Comparison of ENCODE assay signal across 8 cellular contexts in genomic region chr3:40179016-40179415, GRCh38.
A peak's percentile ranks its signal among the peaks of the same experiment; 100 is the strongest.
DNase-seq lines count a peak whose midpoint lies in the region; ATAC-seq and TF ChIP-seq lines count a peak whose summit lies in the region.

No MANE protein-coding gene starts in this region.

- peak; percentile 79 for TF ChIP-seq CTCF in epithelial cell of esophagus (IDR thresholded peaks at IDR 0.05; ENCODE audit: insufficient read depth, low read depth, low read length, missing control alignments)

- peak; percentile 69 for ATAC-seq in HG02981 (IDR thresholded peaks at IDR 0.05; ENCODE audit: unreplicated experiment)
- ATAC-seq in stimulated activated naive B cell treated with anti-CD40 and anti-IgM and Interleukin-4, amounts not matched to agents 10 μg/mL and 1 μg/mL and 100 μg/mL, for 72 hours (replicated peaks), result peak; percentile 72 to 74
- no peak for ATAC-seq in HG03196 (IDR thresholded peaks at IDR 0.05; ENCODE audit: unreplicated experiment)

- no peaks in the 10 kb centered on the region for H3K27me3 Mint-ChIP-seq in stimulated activated naive B cell treated with anti-CD40 and anti-IgM and Interleukin-4, amounts not matched to agents 10 μg/mL and 1 μg/mL and 100 μg/mL, for 72 hours

- H3K27ac Mint-ChIP-seq in stimulated activated naive B cell treated with anti-CD40 and anti-IgM and Interleukin-4, amounts not matched to agents 10 μg/mL and 1 μg/mL and 100 μg/mL, for 72 hours, result no peak overlapping the region

- no peak overlapping the region for H3K4me3 Mint-ChIP-seq in stimulated activated naive B cell treated with anti-CD40 and anti-IgM and Interleukin-4, amounts not matched to agents 10 μg/mL and 1 μg/mL and 100 μg/mL, for 72 hours

- no peak overlapping the region for H3K4me3 ChIP-seq in epithelial cell of esophagus (ENCODE audit: low read length)

- H3K4me1 Mint-ChIP-seq in stimulated activated naive B cell treated with anti-CD40 and anti-IgM and Interleukin-4, amounts not matched to agents 10 μg/mL and 1 μg/mL and 100 μg/mL, for 72 hours, result peaks cover 0 to 2% of the 10 kb centered on the region in 2 donors

- DNase-seq in GDM1 (lab: John Stamatoyannopoulos, UW) (peak; percentile 14), NCI-H748 treated with DMSO at 0.1 percent for 48 hours (lab: John Stamatoyannopoulos, UW) (peak; percentile 26), epithelial cell of esophagus (ENCODE audit: low read depth) (peak; percentile 79), mucosa of gallbladder (ENCODE audit: low spot score) (peak; percentile 79)
- DNase-seq in activated CD8-positive, alpha-beta memory T cell treated with anti-CD3 and anti-CD28 coated beads for 48 hours (ENCODE audit: low read depth in 2 of 3, low spot score in 2 of 3), result peak in 2 of 3 experiments; percentile 10 to 24
- DNase-seq in stimulated activated naive B cell treated with anti-CD40 and anti-IgM and Interleukin-4, amounts not matched to agents 10 μg/mL and 1 μg/mL and 100 μg/mL, for 72 hours, result peak; percentile 39

- H3K36me3 Mint-ChIP-seq in stimulated activated naive B cell treated with anti-CD40 and anti-IgM and Interleukin-4, amounts not matched to agents 10 μg/mL and 1 μg/mL and 100 μg/mL, for 72 hours, result peaks cover 0 to 4% of the 10 kb centered on the region in 2 donors

- H3K9me3 Mint-ChIP-seq in stimulated activated naive B cell treated with anti-CD40 and anti-IgM and Interleukin-4, amounts not matched to agents 10 μg/mL and 1 μg/mL and 100 μg/mL, for 72 hours, result no peaks in the 10 kb centered on the region

Comparison
In these comparisons a context has a peak if more than half of its experiments do, and no peak if none do; other contexts are left out.
1. DNase-seq: peak in every context shown above with its lines; median percentile 79 in epithelial cell of esophagus; 79 in mucosa of gallbladder; 39 in stimulated activated naive B cell treated with anti-CD40 and anti-IgM and Interleukin-4, amounts not matched to agents 10 μg/mL and 1 μg/mL and 100 μg/mL, for 72 hours; 26 in NCI-H748 treated with DMSO at 0.1 percent for 48 hours; 17 in activated CD8-positive, alpha-beta memory T cell treated with anti-CD3 and anti-CD28 coated beads for 48 hours; 14 in GDM1.